In the genomic region with DNA sequence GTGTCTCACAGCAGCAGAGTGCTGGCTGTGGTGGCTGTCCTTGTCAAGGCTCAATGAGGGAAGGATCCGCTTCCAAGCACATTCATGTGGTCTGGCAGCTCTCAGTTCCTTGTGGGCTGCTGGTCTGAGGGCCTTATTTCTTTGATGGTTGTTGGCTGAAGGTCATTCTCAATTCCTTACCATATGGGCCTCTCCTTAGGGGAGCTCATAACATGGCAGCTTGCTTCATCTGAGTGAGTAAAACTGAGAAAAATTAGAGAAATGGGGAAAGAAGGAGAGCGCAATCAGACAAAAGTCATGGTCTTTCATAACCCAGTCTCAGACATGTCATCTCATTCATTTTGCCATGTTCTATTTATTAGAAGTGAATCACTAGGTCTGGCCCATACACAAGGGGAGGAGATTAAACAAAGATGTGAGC, we compare ENCODE assay signal across 22 cellular contexts.
DNase-seq lines count a peak whose midpoint lies in the region; ATAC-seq and TF ChIP-seq lines count a peak whose summit lies in the region.
"Had no signal": no experiment of that assay in that cellular context is flagged by ENCODE, and none has a peak within 500 bp of the region (broad histone marks: within the 10 kb centered on the region; RNA-seq: fewer than 3 reads in every experiment).

No MANE protein-coding gene starts in this region.

- POLR2A ChIA-PET in activated CD4-positive, alpha-beta memory T cell treated with anti-CD3 and anti-CD28 coated beads for 36 hours (lab: Charles Lee): no interaction called here

- intact Hi-C loops in heart left ventricle (cut with DNase I): no loop called here
- intact Hi-C loops in right cardiac atrium (cut with DNase I): no loop called here
- intact Hi-C loops in left lung (cut with DNase I): no loop called here
- intact Hi-C loops in activated CD4-positive, alpha-beta memory T cell treated with anti-CD3 and anti-CD28 coated beads for 36 hours (cut with micrococcal nuclease): no loop called here

- H3K9me3 ChIP-seq in heart left ventricle (no peaks in the 10 kb centered on the region), right cardiac atrium (ENCODE audit: control insufficient read depth, low read length) (no peaks in the 10 kb centered on the region), adipocyte (ENCODE audit: control insufficient read depth, low read length) (peaks cover 3% of the 10 kb centered on the region), left lung (no peaks in the 10 kb centered on the region)
- H3K9me3 ChIP-seq: mucosa of descending colon had no signal

- no peak overlapping the region for H3K4me3 Mint-ChIP-seq in activated CD4-positive, alpha-beta memory T cell treated with anti-CD3 and anti-CD28 coated beads for 36 hours
- H3K4me3 Mint-ChIP-seq: activated naive CD4-positive, alpha-beta T cell treated with anti-CD3 and anti-CD28 coated beads, Interleukin-2, amount 10 ng/mL, durations not matched to agents 7 days and 5 days had no signal

- ATAC-seq in heart left ventricle (peak in 3 of 4 donors; percentile 39 to 52 (median 49)), right cardiac atrium (no peak), left lung (peak; percentile 30)
- ATAC-seq: esophagus mucosa, left lobe of liver, mucosa of descending colon had no signal

- peaks cover 31% of the 10 kb centered on the region for H3K27me3 Mint-ChIP-seq in activated CD4-positive, alpha-beta memory T cell treated with anti-CD3 and anti-CD28 coated beads for 36 hours

- H3K27ac Mint-ChIP-seq in activated CD4-positive, alpha-beta memory T cell treated with anti-CD3 and anti-CD28 coated beads for 36 hours: no peak overlapping the region
- H3K27ac Mint-ChIP-seq: activated naive CD4-positive, alpha-beta T cell treated with anti-CD3 and anti-CD28 coated beads, Interleukin-2, amount 10 ng/mL, durations not matched to agents 7 days and 5 days had no signal

- DNase-seq in heart left ventricle (no peak), right cardiac atrium (no peak), adipocyte (ENCODE audit: low read depth) (no peak), left lung (no peak), NCI-H526 (lab: John Stamatoyannopoulos, UW) (no peak), NCI-H82 (lab: John Stamatoyannopoulos, UW) (no peak), DMS 273 (lab: John Stamatoyannopoulos, UW; ENCODE audit: unreplicated experiment) (no peak)
- DNase-seq in activated CD4-positive, alpha-beta memory T cell treated with anti-CD3 and anti-CD28 coated beads for 36 hours: no peak
- DNase-seq: activated CD4-positive, alpha-beta T cell treated with anti-CD3 and anti-CD28 coated beads for 1 hour; activated CD8-positive, alpha-beta memory T cell treated with anti-CD3 and anti-CD28 coated beads for 24 hours; activated naive CD4-positive, alpha-beta T cell treated with anti-CD3 and anti-CD28 coated beads, Interleukin-2, amount 10 ng/mL, durations not matched to agents 7 days and 5 days; activated T-cell treated with anti-CD3 and anti-CD28 coated beads, Interleukin-2, amount 50 U/mL, for 48 hours; aorta; DMS 273 treated with DMSO at 0.1 percent for 48 hours; effector memory CD4-positive, alpha-beta T cell; GDM1; heart right ventricle; mucosa of descending colon; NCI-H187 treated with DMSO at 0.1 percent for 48 hours had no signal

- H3K36me3 ChIP-seq in heart left ventricle (no peaks in the 10 kb centered on the region), adipocyte (ENCODE audit: control insufficient read depth, insufficient read depth, low read length, severe bottlenecking) (no peaks in the 10 kb centered on the region), left lung (no peaks in the 10 kb centered on the region)
- H3K36me3 ChIP-seq: heart right ventricle had no signal

- no peaks in the 10 kb centered on the region for H3K4me1 Mint-ChIP-seq in activated CD4-positive, alpha-beta memory T cell treated with anti-CD3 and anti-CD28 coated beads for 36 hours (ENCODE audit: low read depth)
- H3K4me1 Mint-ChIP-seq: activated naive CD4-positive, alpha-beta T cell treated with anti-CD3 and anti-CD28 coated beads, Interleukin-2, amount 10 ng/mL, durations not matched to agents 7 days and 5 days had no signal

- peak overlapping the region; percentile 80 for H3K9ac ChIP-seq in adipocyte (ENCODE audit: low read length)

- H3K4me1 ChIP-seq in heart left ventricle (peaks cover 0 to 11% (median 0%) of the 10 kb centered on the region in 12 donors), right cardiac atrium (ENCODE audit: control insufficient read depth, insufficient read depth, low read length) (no peaks in the 10 kb centered on the region), adipocyte (ENCODE audit: control insufficient read depth, insufficient read depth, low read length) (peaks cover 58% of the 10 kb centered on the region), left lung (no peaks in the 10 kb centered on the region)

- H3K4me3 ChIP-seq in heart left ventricle: no peak overlapping the region
- no peak overlapping the region for H3K4me3 ChIP-seq in right cardiac atrium (ENCODE audit: low read length)
- peak overlapping the region; percentile 60 for H3K4me3 ChIP-seq in adipocyte (ENCODE audit: low read length)
- no peak overlapping the region for H3K4me3 ChIP-seq in left lung
- H3K4me3 ChIP-seq: heart right ventricle, mucosa of descending colon had no signal

- H3K27me3 ChIP-seq in heart left ventricle (no peaks in the 10 kb centered on the region), right cardiac atrium (ENCODE audit: control insufficient read depth, insufficient read depth) (no peaks in the 10 kb centered on the region), adipocyte (replicated peaks; ENCODE audit: control insufficient read depth, insufficient read depth, low read length) (no peaks in the 10 kb centered on the region), left lung (no peaks in the 10 kb centered on the region)
- H3K27me3 ChIP-seq: heart right ventricle had no signal

- no peak for TF ChIP-seq POLR2A in heart left ventricle (IDR thresholded peaks at IDR 0.05)

- H3K27ac ChIP-seq in heart left ventricle (peak overlapping the region in 1 of 12 donors; percentile 15), right cardiac atrium (ENCODE audit: low read length) (no peak overlapping the region), left lung (no peak overlapping the region)
- H3K27ac ChIP-seq: C4-2B had no signal

- no peaks in the 10 kb centered on the region for H3K36me3 Mint-ChIP-seq in activated CD4-positive, alpha-beta memory T cell treated with anti-CD3 and anti-CD28 coated beads for 36 hours
- H3K36me3 Mint-ChIP-seq: activated naive CD4-positive, alpha-beta T cell treated with anti-CD3 and anti-CD28 coated beads, Interleukin-2, amount 10 ng/mL, durations not matched to agents 7 days and 5 days had no signal

- TF ChIP-seq CTCF in heart left ventricle (IDR thresholded peaks at IDR 0.05) (no peak), left lung (IDR thresholded peaks at IDR 0.05) (no peak)

- WGBS in heart left ventricle, 4 donors: 91 to 93% (median 92%) methylated on average over 2 of the region's 2 CpGs
- 93% methylated on average over 2 of the region's 2 CpGs for WGBS in right cardiac atrium

- CTCF ChIA-PET in activated CD4-positive, alpha-beta memory T cell treated with anti-CD3 and anti-CD28 coated beads for 36 hours (lab: Charles Lee): no interaction called here

- no peaks in the 10 kb centered on the region for H3K9me3 Mint-ChIP-seq in activated CD4-positive, alpha-beta memory T cell treated with anti-CD3 and anti-CD28 coated beads for 36 hours
- H3K9me3 Mint-ChIP-seq: activated naive CD4-positive, alpha-beta T cell treated with anti-CD3 and anti-CD28 coated beads, Interleukin-2, amount 10 ng/mL, durations not matched to agents 7 days and 5 days had no signal

Comparison
In these comparisons a context has a peak if more than half of its experiments do, and no peak if none do; other contexts are left out.
1. ATAC-seq: peak in heart left ventricle (3 of 4) and left lung (single experiment); none in right cardiac atrium (0 of 2).